In genomic region chr7:4854916-4855315, GRCh38 we compare ENCODE assay signal across 1 cellular context.
TF ChIP-seq lines count a peak whose summit lies in the region.

No MANE protein-coding gene starts in this region.

TF ChIP-seq in SK-N-SH, 30 proteins besides CTCF, POLR2A, EP300 and RAD21:
- TF ChIP-seq REST (IDR thresholded peaks at IDR 0.05; ENCODE audit: low read depth, low read length) (no peak), PBX3 (IDR thresholded peaks at IDR 0.05) (no peak), SMC3 (IDR thresholded peaks at IDR 0.05; ENCODE audit: low read depth, low read length) (no peak), MEF2A (IDR thresholded peaks at IDR 0.05; ENCODE audit: borderline replicate concordance, low read depth) (no peak), RXRA (IDR thresholded peaks at IDR 0.05; ENCODE audit: borderline replicate concordance, low read depth) (no peak), TEAD4 (IDR thresholded peaks at IDR 0.05; ENCODE audit: borderline replicate concordance, insufficient read depth) (no peak), MAX (IDR thresholded peaks at IDR 0.05; ENCODE audit: low read depth) (no peak), ZBTB33 (IDR thresholded peaks at IDR 0.05; ENCODE audit: borderline replicate concordance, low read depth) (no peak), NRF1 (IDR thresholded peaks at IDR 0.05; ENCODE audit: low read depth, low read length) (no peak), TCF12 (IDR thresholded peaks at IDR 0.05) (no peak), NFIC (IDR thresholded peaks at IDR 0.05; ENCODE audit: borderline replicate concordance) (no peak), FOXJ3 (CRISPR knock-in tag; IDR thresholded peaks at IDR 0.05) (no peak), SIN3A (IDR thresholded peaks at IDR 0.05; ENCODE audit: borderline replicate concordance, low read depth, low read length) (no peak), MXI1 (IDR thresholded peaks at IDR 0.05; ENCODE audit: low read depth, low read length) (no peak), GATA2 (CRISPR knock-in tag; IDR thresholded peaks at IDR 0.05) (no peak), YY1 (IDR thresholded peaks at IDR 0.05; ENCODE audit: low read depth) (no peak), USF2 (IDR thresholded peaks at IDR 0.05; ENCODE audit: borderline replicate concordance, low read depth, low read length) (no peak)
- TF ChIP-seq, protein P1, sequence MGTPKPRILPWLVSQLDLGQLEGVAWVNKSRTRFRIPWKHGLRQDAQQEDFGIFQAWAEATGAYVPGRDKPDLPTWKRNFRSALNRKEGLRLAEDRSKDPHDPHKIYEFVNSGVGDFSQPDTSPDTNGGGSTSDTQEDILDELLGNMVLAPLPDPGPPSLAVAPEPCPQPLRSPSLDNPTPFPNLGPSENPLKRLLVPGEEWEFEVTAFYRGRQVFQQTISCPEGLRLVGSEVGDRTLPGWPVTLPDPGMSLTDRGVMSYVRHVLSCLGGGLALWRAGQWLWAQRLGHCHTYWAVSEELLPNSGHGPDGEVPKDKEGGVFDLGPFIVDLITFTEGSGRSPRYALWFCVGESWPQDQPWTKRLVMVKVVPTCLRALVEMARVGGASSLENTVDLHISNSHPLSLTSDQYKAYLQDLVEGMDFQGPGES (IDR thresholded peaks at IDR 0.05; ENCODE audit: low read depth, low read length), result no peak
- TF ChIP-seq, protein P2, sequence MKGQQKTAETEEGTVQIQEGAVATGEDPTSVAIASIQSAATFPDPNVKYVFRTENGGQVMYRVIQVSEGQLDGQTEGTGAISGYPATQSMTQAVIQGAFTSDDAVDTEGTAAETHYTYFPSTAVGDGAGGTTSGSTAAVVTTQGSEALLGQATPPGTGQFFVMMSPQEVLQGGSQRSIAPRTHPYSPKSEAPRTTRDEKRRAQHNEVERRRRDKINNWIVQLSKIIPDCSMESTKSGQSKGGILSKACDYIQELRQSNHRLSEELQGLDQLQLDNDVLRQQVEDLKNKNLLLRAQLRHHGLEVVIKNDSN (IDR thresholded peaks at IDR 0.05; ENCODE audit: borderline replicate concordance, low read depth), result no peak
